ENCODE assay signal across 8 cellular contexts in genomic region chr2:131490616-131491468, GRCh38. TPM values are rescaled to one million over a fixed set of nuclear protein-coding genes. Genes with fewer than 3 reads are reported as not detected.
DNase-seq lines count a peak whose midpoint lies in the region; ATAC-seq and TF ChIP-seq lines count a peak whose summit lies in the region.
"Not testable (repeated sequence)": the region's sequence is repeated elsewhere in the genome, so short reads cannot be mapped to it uniquely, and the experiment has no call there.

No MANE protein-coding gene starts in this region.

- peaks cover 15% of the 10 kb centered on the region for H3K79me1 ChIP-seq in trophoblast cell (ENCODE audit: low read length)

- H3K9me3 ChIP-seq in iPS-20b (ENCODE audit: insufficient read depth, low read depth, low read length); trophoblast cell (ENCODE audit: insufficient read depth, low read depth, low read length); tibial nerve: not testable (repeated sequence)

- not testable (repeated sequence) for H3K36me3 Mint-ChIP-seq in activated T-cell treated with anti-CD3 and anti-CD28 coated beads, Interleukin-2, amount 50 U/mL, for 4 hours (ENCODE audit: insufficient read depth)

- H2BK5ac ChIP-seq in trophoblast cell (ENCODE audit: low read depth, low read length, poor library complexity): not testable (repeated sequence)

- H3K27ac ChIP-seq in dorsolateral prefrontal cortex (peak overlapping the region in 27 of 59 donors; percentile 0 to 82 (median 44)), tibial nerve (peak overlapping the region in 3 of 4 donors; percentile 10 to 67 (median 38))
- not testable (repeated sequence) for H3K27ac ChIP-seq in iPS-20b (ENCODE audit: low read length); trophoblast cell (ENCODE audit: low read depth, low read length)

- H3K4me1 Mint-ChIP-seq in activated T-cell treated with anti-CD3 and anti-CD28 coated beads, Interleukin-2, amount 50 U/mL, for 4 hours (ENCODE audit: low read depth): peaks cover 33% of the 10 kb centered on the region

- H3K27me3 Mint-ChIP-seq in activated T-cell treated with anti-CD3 and anti-CD28 coated beads, Interleukin-2, amount 50 U/mL, for 4 hours (ENCODE audit: low read depth): not testable (repeated sequence)

- not testable (repeated sequence) for H2AFZ ChIP-seq in trophoblast cell (ENCODE audit: insufficient read depth, low read length, poor library complexity)

- peak overlapping the region; percentile 28 for H3K4ac ChIP-seq in trophoblast cell (ENCODE audit: low read depth, low read length)

- H3K9ac ChIP-seq in iPS-20b (ENCODE audit: low read depth, low read length): peak overlapping the region; percentile 64; the same call in 1 of the 2 replicates
- not testable (repeated sequence) for H3K9ac ChIP-seq in trophoblast cell (ENCODE audit: low read length)

- H4K8ac ChIP-seq in trophoblast cell (ENCODE audit: low read depth, low read length): not testable (repeated sequence)

- H3K4me3 ChIP-seq in Jurkat, Clone E6-1 (ENCODE audit: low read length): peak overlapping the region; percentile 91
- H3K4me3 ChIP-seq in dorsolateral prefrontal cortex: peak overlapping the region; percentile 20 to 96 (median 83)
- peak overlapping the region; percentile 61 for H3K4me3 ChIP-seq in iPS-20b (ENCODE audit: low read length)
- peak overlapping the region; percentile 28 for H3K4me3 ChIP-seq in trophoblast cell (ENCODE audit: low read depth, low read length)
- peak overlapping the region in 3 of 4 donors; percentile 40 to 98 (median 77) for H3K4me3 ChIP-seq in tibial nerve

- not testable (repeated sequence) for H3K18ac ChIP-seq in trophoblast cell (ENCODE audit: low read length)

- intact Hi-C loops in dorsolateral prefrontal cortex (cut with DNase I): loop anchor here (5.0 to 10.0 kb wide), 3 partner anchors 79 to 339 kb away; no protein-coding TSS in a partner anchor

- not testable (repeated sequence) for H2AK5ac ChIP-seq in trophoblast cell (ENCODE audit: low read length)

- H3K36me3 ChIP-seq in iPS-20b (ENCODE audit: insufficient read depth, low read depth, low read length); trophoblast cell (ENCODE audit: control insufficient read depth in 1 of 2, insufficient read depth in 2 of 2, low read length in 2 of 2); tibial nerve: not testable (repeated sequence)

- not testable (repeated sequence) for H3K27me3 ChIP-seq in dorsolateral prefrontal cortex; iPS-20b (ENCODE audit: insufficient read depth, low read length); trophoblast cell (ENCODE audit: insufficient read depth, low read length); tibial nerve

- H3K79me2 ChIP-seq in trophoblast cell (ENCODE audit: control insufficient read depth, insufficient read depth, low read length, poor library complexity): peaks cover 25% of the 10 kb centered on the region

- H2BK120ac ChIP-seq in trophoblast cell (ENCODE audit: insufficient read depth, low read length, poor library complexity): not testable (repeated sequence)

- ATAC-seq in activated T-cell treated with anti-CD3 and anti-CD28 coated beads, Interleukin-2, amount 50 U/mL, for 4 hours: not testable (repeated sequence)

- not testable (repeated sequence) for H2BK12ac ChIP-seq in trophoblast cell (ENCODE audit: low read length)

- peak overlapping the region; percentile 25 for H4K91ac ChIP-seq in trophoblast cell (ENCODE audit: low read depth, low read length)

- peak overlapping the region; percentile 86 for H3K4me3 Mint-ChIP-seq in activated T-cell treated with anti-CD3 and anti-CD28 coated beads, Interleukin-2, amount 50 U/mL, for 4 hours

- TF ChIP-seq EP300 in tibial nerve (IDR thresholded peaks at IDR 0.05): not testable (repeated sequence)

- peak overlapping the region; percentile 80 for H3K4me2 ChIP-seq in trophoblast cell (ENCODE audit: low read length)

- not testable (repeated sequence) for H3K14ac ChIP-seq in trophoblast cell (ENCODE audit: low read length)

- DNase-seq in Daoy (ENCODE audit: low read depth): peak; percentile 16
- peak; percentile 32 for DNase-seq in Jurkat, Clone E6-1 (ENCODE audit: low read depth, low spot score)
- DNase-seq in RKO (ENCODE audit: low spot score): peak; percentile 33
- peak; percentile 18 for DNase-seq in activated T-cell treated with anti-CD3 and anti-CD28 coated beads, Interleukin-2, amount 50 U/mL, for 4 hours
- DNase-seq in dorsolateral prefrontal cortex: peak in 1 of 10 donors; percentile 25
- DNase-seq in trophoblast cell; tibial nerve (ENCODE audit: low spot score in 2 of 2): not testable (repeated sequence)

- not testable (repeated sequence) for TF ChIP-seq POLR2A in tibial nerve (IDR thresholded peaks at IDR 0.05)

- not testable (repeated sequence) for TF ChIP-seq CTCF in dorsolateral prefrontal cortex (IDR thresholded peaks at IDR 0.05 in 54 of 56, conservative IDR thresholded peaks at IDR 0.05 in 2 of 56; ENCODE audit: low read depth in 1 of 56, partially characterized antibody in 56 of 56); tibial nerve (IDR thresholded peaks at IDR 0.05)

- WGBS in trophoblast cell (ENCODE audit: extremely low coverage, insufficient coverage, insufficient read length): no CpG with 5 or more reads among the region's 20 CpGs
- 64 to 70% methylated on average over 20 of the region's 20 CpGs for WGBS in tibial nerve, 2 donors

- H3K23ac ChIP-seq in trophoblast cell (ENCODE audit: low read length): not testable (repeated sequence)

- not testable (repeated sequence) for H3K9me3 Mint-ChIP-seq in activated T-cell treated with anti-CD3 and anti-CD28 coated beads, Interleukin-2, amount 50 U/mL, for 4 hours

- H4K12ac ChIP-seq in trophoblast cell (ENCODE audit: low read depth, low read length): not testable (repeated sequence)

- H3K4me1 ChIP-seq in iPS-20b (ENCODE audit: insufficient read depth, low read length): not testable (repeated sequence)
- H3K4me1 ChIP-seq in trophoblast cell (ENCODE audit: control insufficient read depth in 1 of 2, insufficient read depth in 2 of 2, low read length in 2 of 2) (peaks cover 10 to 15% of the 10 kb centered on the region in 2 experiments), tibial nerve (peaks cover 0 to 36% (median 10%) of the 10 kb centered on the region in 4 donors)

RNA-seq across cellular contexts. Expression of gene MZT2A, which starts 1.4 kb away (rescaled TPM):
- 92.6 and 121 TPM in 2 replicates for total RNA-seq in Daoy (2014; rRNA removed; shearing (Covaris generic))
- 374 TPM for polyA plus RNA-seq in Jurkat, Clone E6-1 (2012; ENCODE audit: insufficient read depth, insufficient read length)
- total RNA-seq in activated T-cell treated with anti-CD3 and anti-CD28 coated beads, Interleukin-2, amount 50 U/mL, for 4 hours: 100 to 1,000 TPM in 2 of 3 donors, 10 to 100 TPM in 1; 54.5 to 166 (median 115) TPM
- total RNA-seq in dorsolateral prefrontal cortex (100 to 1,000 TPM in 98 of 120 experiments, 10 to 100 TPM in 22; 72.4 to 200 (median 116) TPM), tibial nerve (100 to 1,000 TPM in 3 of 4 donors, 10 to 100 TPM in 1; 73.5 to 143 (median 114) TPM)
- 166 and 179 TPM in 2 replicates for polyA plus RNA-seq in trophoblast cell (2013)

RNA-seq across cellular contexts. Expression of gene TUBA3D, which starts 14.9 kb away (rescaled TPM):
- total RNA-seq in Daoy (2014; rRNA removed; shearing (Covaris generic)): not detected in 2 replicates
- not detected for polyA plus RNA-seq in Jurkat, Clone E6-1 (2012; ENCODE audit: insufficient read depth, insufficient read length)
- not detected for total RNA-seq in activated T-cell treated with anti-CD3 and anti-CD28 coated beads, Interleukin-2, amount 50 U/mL, for 4 hours
- 1 to 10 TPM in 52 of 120 experiments, under 1 TPM in 48, not detected in 20; 0.29 to 2.9 (median 1.0) TPM for total RNA-seq in dorsolateral prefrontal cortex
- polyA plus RNA-seq in trophoblast cell (2013): not detected in 2 replicates
- not detected for total RNA-seq in tibial nerve

RNA-seq across cellular contexts. Expression of gene CCDC74A, which starts 36.8 kb away (rescaled TPM):
- 7.1 and 18.7 TPM in 2 replicates for total RNA-seq in Daoy (2014; rRNA removed; shearing (Covaris generic))
- 27.2 TPM for polyA plus RNA-seq in Jurkat, Clone E6-1 (2012; ENCODE audit: insufficient read depth, insufficient read length)
- 1 to 10 TPM in 2 of 3 donors, under 1 TPM in 1; 0.90 to 1.2 (median 1.0) TPM for total RNA-seq in activated T-cell treated with anti-CD3 and anti-CD28 coated beads, Interleukin-2, amount 50 U/mL, for 4 hours
- total RNA-seq in dorsolateral prefrontal cortex: 10 to 100 TPM in 73 of 120 experiments, 1 to 10 TPM in 47; 3.4 to 21.8 (median 10.7) TPM
- polyA plus RNA-seq in trophoblast cell (2013): 5.9 and 7.4 TPM in 2 replicates
- 10 to 100 TPM; 19.5 to 50.2 (median 34.1) TPM for total RNA-seq in tibial nerve

Comparison
In these comparisons a context has a peak if more than half of its experiments do, and no peak if none do; other contexts are left out.
1. H3K4me3 ChIP-seq: peak in every context shown above with its lines; median percentile 91 in Jurkat, Clone E6-1; 83 in dorsolateral prefrontal cortex; 77 in tibial nerve; 61 in iPS-20b; 28 in trophoblast cell.